15 cellular contexts compared by ENCODE assay signal in the genomic region with DNA sequence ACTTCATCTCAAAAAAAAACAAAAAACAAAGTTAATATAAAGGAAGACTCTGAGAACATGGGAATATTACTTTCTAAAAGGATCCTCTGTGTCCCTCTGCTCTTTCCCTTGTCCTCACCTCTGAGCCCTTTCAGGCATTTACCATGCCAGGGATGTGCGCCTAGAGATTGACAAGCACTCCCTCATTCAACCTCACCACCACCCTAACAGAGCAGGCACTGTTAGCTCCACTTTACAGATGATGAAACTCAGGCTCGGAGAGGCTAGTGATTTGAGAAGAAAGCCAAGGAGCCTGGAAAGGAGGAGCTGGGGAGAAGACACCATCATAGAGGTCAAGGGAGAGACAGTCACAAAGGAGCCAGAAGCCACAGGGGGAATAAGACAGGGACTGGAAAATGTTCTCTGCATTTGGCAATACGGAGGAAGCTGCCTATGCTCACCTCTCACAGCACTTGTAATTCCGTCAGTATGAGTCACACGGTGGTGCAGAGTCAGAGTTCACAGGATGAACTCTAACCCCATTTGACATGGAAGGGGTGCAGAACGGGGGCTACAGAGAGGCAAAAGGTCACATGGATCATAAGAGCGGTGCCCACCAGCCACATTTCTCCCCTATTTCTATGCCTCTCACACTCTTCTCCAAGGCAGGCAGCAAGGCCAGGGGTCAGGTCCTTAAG.
DNase-seq lines count a peak whose midpoint lies in the region; ATAC-seq and TF ChIP-seq lines count a peak whose summit lies in the region.
"Had no signal": no experiment of that assay in that cellular context is flagged by ENCODE, and none has a peak within 500 bp of the region (broad histone marks: within the 10 kb centered on the region; RNA-seq: fewer than 3 reads in every experiment).

No MANE protein-coding gene starts in this region.

- TF ChIP-seq RAD21 in HCT116 (IDR thresholded peaks at IDR 0.05; ENCODE audit: low read depth): no peak

- peaks cover 15 to 51% (median 47%) of the 10 kb centered on the region in 4 donors for H3K4me1 Mint-ChIP-seq in CD4-positive, CD25-positive, alpha-beta regulatory T cell
- H3K4me1 Mint-ChIP-seq in WTC11: no peaks in the 10 kb centered on the region

- H3K4me1 ChIP-seq in CD4-positive, CD25-positive, alpha-beta regulatory T cell (ENCODE audit: control insufficient read depth, insufficient read depth, low read length, poor library complexity, severe bottlenecking): peaks cover 9% of the 10 kb centered on the region
- H3K4me1 ChIP-seq in HCT116 (ENCODE audit: control insufficient read depth in 1 of 2, insufficient read depth in 2 of 2, low read length in 2 of 2): peaks cover 7 to 11% of the 10 kb centered on the region in 2 experiments
- H3K4me1 ChIP-seq: uterus had no signal

- BruUV-seq in HCT116 (replicated peaks; lab: Mats Ljungman, UMichigan): no TSS peak

- no peak for ATAC-seq in CD4-positive, CD25-positive, alpha-beta regulatory T cell (ENCODE audit: low read depth in 2 of 2)
- ATAC-seq in HCT116 (peak; percentile 71), WTC11 (no peak), left colon (peak; percentile 79), HG02798 (IDR thresholded peaks at IDR 0.05; ENCODE audit: poor library complexity, unreplicated experiment) (no peak)

- H3K79me2 ChIP-seq in HCT116 (ENCODE audit: insufficient read depth, low read length): no peaks in the 10 kb centered on the region

- no peaks in the 10 kb centered on the region for H3K27me3 ChIP-seq in CD4-positive, CD25-positive, alpha-beta regulatory T cell (ENCODE audit: control insufficient read depth, insufficient read depth, low read length)
- no peaks in the 10 kb centered on the region for H3K27me3 ChIP-seq in HCT116 (ENCODE audit: insufficient read depth, low read length)
- H3K27me3 ChIP-seq: uterus had no signal

- peaks cover 84% of the 10 kb centered on the region for H3K36me3 ChIP-seq in CD4-positive, CD25-positive, alpha-beta regulatory T cell (ENCODE audit: control insufficient read depth, insufficient read depth, low read length)
- no peaks in the 10 kb centered on the region; a peak in 1 of 4 replicates for H3K36me3 ChIP-seq in HCT116 (ENCODE audit: control insufficient read depth in 1 of 2, insufficient read depth in 2 of 2, low read length in 2 of 2)
- H3K36me3 ChIP-seq: uterus had no signal

- POLR2A ChIA-PET in HCT116 (lab: Charles Lee) (no interaction called here), WTC11 (lab: Charles Lee) (no interaction called here)

- H3K36me3 Mint-ChIP-seq in CD4-positive, CD25-positive, alpha-beta regulatory T cell: peaks cover 82% of the 10 kb centered on the region
- peaks cover 4% of the 10 kb centered on the region for H3K36me3 Mint-ChIP-seq in WTC11

- no peaks in the 10 kb centered on the region for H3K27me3 Mint-ChIP-seq in CD4-positive, CD25-positive, alpha-beta regulatory T cell
- no peaks in the 10 kb centered on the region for H3K27me3 Mint-ChIP-seq in WTC11 (ENCODE audit: low read depth)
- H3K27me3 Mint-ChIP-seq: activated naive CD4-positive, alpha-beta T cell treated with anti-CD3 and anti-CD28 coated beads, Interleukin-2, amount 10 ng/mL, durations not matched to agents 7 days and 5 days had no signal

- H4K20me1 ChIP-seq in HCT116 (ENCODE audit: insufficient read depth): no peaks in the 10 kb centered on the region

- no peak overlapping the region for H3K9ac ChIP-seq in HCT116 (ENCODE audit: low read length)

- H3K27ac ChIP-seq in CD4-positive, CD25-positive, alpha-beta regulatory T cell (ENCODE audit: insufficient read depth, low read length, poor library complexity, severe bottlenecking): no peak overlapping the region
- H3K27ac ChIP-seq in HCT116 (ENCODE audit: low read depth, low read length): no peak overlapping the region
- H3K27ac ChIP-seq: uterus had no signal

- RAD21 ChIA-PET in HCT116 (lab: Charles Lee; ENCODE audit: low non-redundant PET in 1 of 2, low total read pairs in 2 of 2, uncharacterized antibody in 2 of 2, unreplicated experiment in 2 of 2): no interaction called here

- H3K9me3 Mint-ChIP-seq in CD4-positive, CD25-positive, alpha-beta regulatory T cell: peaks cover 0 to 8% (median 0%) of the 10 kb centered on the region in 7 donors
- H3K9me3 Mint-ChIP-seq in WTC11: no peaks in the 10 kb centered on the region; the same call in 1 of the 2 replicates
- H3K9me3 Mint-ChIP-seq: activated naive CD4-positive, alpha-beta T cell treated with anti-CD3 and anti-CD28 coated beads, Interleukin-2, amount 10 ng/mL, durations not matched to agents 7 days and 5 days had no signal

- TF ChIP-seq POLR2A in HCT116 (IDR thresholded peaks at IDR 0.05; ENCODE audit: borderline replicate concordance, extremely low read depth, insufficient read depth, insufficient read length): no peak

- intact Hi-C loops in HCT116 (cut with micrococcal nuclease): no loop called here
- intact Hi-C loops in left colon (cut with DNase I, micrococcal nuclease): no loop called here

- H3K9me3 ChIP-seq in CD4-positive, CD25-positive, alpha-beta regulatory T cell (ENCODE audit: control insufficient read depth in 2 of 2, low read length in 2 of 2): peaks cover 5 to 7% of the 10 kb centered on the region in 2 experiments
- no peaks in the 10 kb centered on the region for H3K9me3 ChIP-seq in HCT116 (ENCODE audit: control insufficient read depth in 1 of 2, insufficient read depth in 1 of 2, low read depth in 1 of 2, low read length in 2 of 2)
- H3K9me3 ChIP-seq: uterus had no signal

- H3K27ac Mint-ChIP-seq in CD4-positive, CD25-positive, alpha-beta regulatory T cell: peak overlapping the region in 2 of 3 donors; percentile 23 to 30
- H3K27ac Mint-ChIP-seq in WTC11: no peak overlapping the region
- H3K27ac Mint-ChIP-seq: activated naive CD4-positive, alpha-beta T cell treated with anti-CD3 and anti-CD28 coated beads, Interleukin-2, amount 10 ng/mL, durations not matched to agents 7 days and 5 days had no signal

- H3K4me3 Mint-ChIP-seq in CD4-positive, CD25-positive, alpha-beta regulatory T cell: no peak overlapping the region
- H3K4me3 Mint-ChIP-seq in WTC11: no peak overlapping the region
- H3K4me3 Mint-ChIP-seq: activated naive CD4-positive, alpha-beta T cell treated with anti-CD3 and anti-CD28 coated beads, Interleukin-2, amount 10 ng/mL, durations not matched to agents 7 days and 5 days had no signal

- H3K4me2 ChIP-seq in HCT116 (ENCODE audit: low read length): peak overlapping the region; percentile 54

- H2AFZ ChIP-seq in HCT116 (ENCODE audit: low read depth, low read length, poor library complexity, severe bottlenecking): no peak overlapping the region

- TF ChIP-seq CTCF in HCT116 (IDR thresholded peaks at IDR 0.05 in 2 of 3, conservative IDR thresholded peaks at IDR 0.05 in 1 of 3; ENCODE audit: borderline replicate concordance in 1 of 3, insufficient read depth in 1 of 3, low read depth in 2 of 3, low read length in 2 of 3) (no peak), WTC11 (IDR thresholded peaks at IDR 0.05) (no peak)

- CTCF ChIA-PET in HCT116 (lab: Charles Lee): no interaction called here
- CTCF ChIA-PET in WTC11 (lab: Charles Lee): interaction anchor here (1.4 kb wide), 1 partner anchor 27 kb away, joined by 4 read pairs; no protein-coding TSS in a partner anchor

- DNase-seq in CD4-positive, CD25-positive, alpha-beta regulatory T cell: no peak
- DNase-seq in HCT116 (ENCODE audit: low read depth, low spot score) (no peak), WTC11 (ENCODE audit: low spot score) (no peak), left colon (no peak), LoVo (ENCODE audit: low spot score) (no peak), NCI-H2171 (lab: John Stamatoyannopoulos, UW) (no peak)
- no peak for DNase-seq in activated CD4-positive, alpha-beta T cell treated with anti-CD3 and anti-CD28 coated beads, Interleukin-2, amount 50 U/mL, for 1 hour
- DNase-seq: activated CD4-positive, alpha-beta T cell treated with anti-CD3 and anti-CD28 coated beads for 4 hours; activated naive CD4-positive, alpha-beta T cell treated with anti-CD3 and anti-CD28 coated beads, Interleukin-2, amount 10 ng/mL, durations not matched to agents 7 days and 5 days; effector CD8-positive, alpha-beta T cell; hippocampal formation; NCI-H1048; NCI-H526 treated with DMSO at 0.1 percent for 48 hours; uterus had no signal

- no peak overlapping the region for H3K4me3 ChIP-seq in CD4-positive, CD25-positive, alpha-beta regulatory T cell (ENCODE audit: low read depth, low read length)
- no peak overlapping the region for H3K4me3 ChIP-seq in HCT116 (replicated peaks in 1 of 2; ENCODE audit: low read depth in 1 of 2, low read length in 2 of 2)
- H3K4me3 ChIP-seq: uterus had no signal

- no peaks in the 10 kb centered on the region for H3K9me2 ChIP-seq in HCT116 (ENCODE audit: insufficient read depth)

TF ChIP-seq in WTC11, 78 proteins besides CTCF, POLR2A, EP300 and RAD21 (continues in another document):
- TF ChIP-seq GABPB1 (CRISPR knock-in tag; IDR thresholded peaks at IDR 0.05): peak; percentile 56; the same call in 1 of the 2 replicates
- TF ChIP-seq NR1H2 (CRISPR knock-in tag; IDR thresholded peaks at IDR 0.05): no peak
- no peak for TF ChIP-seq TEAD1 (CRISPR knock-in tag; IDR thresholded peaks at IDR 0.05)

Comparison
In these comparisons a context has a peak if more than half of its experiments do, and no peak if none do; other contexts are left out.
1. ATAC-seq: peak in HCT116 (single experiment) and left colon (single experiment); none in CD4-positive, CD25-positive, alpha-beta regulatory T cell (0 of 2), WTC11 (single experiment) and HG02798 (single experiment).